In genomic region chr11:68549789-68550484, GRCh38 we compare ENCODE assay signal across 11 cellular contexts.
A peak's percentile ranks its signal among the peaks of the same experiment; 100 is the strongest.
DNase-seq lines count a peak whose midpoint lies in the region; ATAC-seq and TF ChIP-seq lines count a peak whose summit lies in the region.
"Had no signal": no experiment of that assay in that cellular context is flagged by ENCODE, and none has a peak within 500 bp of the region (broad histone marks: within the 10 kb centered on the region; RNA-seq: fewer than 3 reads in every experiment).

No MANE protein-coding gene starts in this region.

- peak overlapping the region; percentile 38 to 85 (median 60) for H3K27ac Mint-ChIP-seq in naive B cell

- H3K9me3 Mint-ChIP-seq in naive B cell, result no peaks in the 10 kb centered on the region

- no peaks in the 10 kb centered on the region for H3K9me3 ChIP-seq in right atrium auricular region
- H3K9me3 ChIP-seq: body of pancreas had no signal

- H3K27ac ChIP-seq in right atrium auricular region, result peak overlapping the region; percentile 27 to 37

- in situ Hi-C loops in astrocyte of the cerebellum (cut with HindIII; ENCODE audit: low sequenced_read_pairs), result no loop called here

- H3K4me1 ChIP-seq in right atrium auricular region, result peaks cover 0 to 58% of the 10 kb centered on the region in 2 donors

- peaks cover 30 to 41% (median 37%) of the 10 kb centered on the region in 3 donors for H3K4me1 Mint-ChIP-seq in naive B cell

- TF ChIP-seq CTCF in right atrium auricular region (IDR thresholded peaks at IDR 0.05) (no peak), astrocyte of the cerebellum (IDR thresholded peaks at IDR 0.05; ENCODE audit: low read depth, low read length, missing control alignments) (no peak)

- no peak overlapping the region for H3K4me3 ChIP-seq in right atrium auricular region
- H3K4me3 ChIP-seq in astrocyte of the cerebellum (ENCODE audit: low read depth, low read length), result no peak overlapping the region
- H3K4me3 ChIP-seq: body of pancreas had no signal

- no peaks in the 10 kb centered on the region for H3K27me3 Mint-ChIP-seq in naive B cell

- H3K36me3 ChIP-seq in right atrium auricular region, result peaks cover 35% of the 10 kb centered on the region

- peak overlapping the region in 3 of 8 donors; percentile 22 to 50 (median 46) for H3K4me3 Mint-ChIP-seq in naive B cell

- DNase-seq in right atrium auricular region (ENCODE audit: low spot score), result no peak
- DNase-seq in left ventricle myocardium superior, result no peak
- DNase-seq in astrocyte of the cerebellum (ENCODE audit: low read depth), result peak; percentile 18
- no peak for DNase-seq in naive B cell
- no peak for DNase-seq in activated effector memory CD4-positive, alpha-beta T cell treated with anti-CD3 and anti-CD28 coated beads, Interleukin-2, amount 50 U/mL, for 16 hours
- no peak for DNase-seq in NCI-H2081 treated with DMSO at 0.1 percent for 48 hours (lab: John Stamatoyannopoulos, UW)
- no peak for DNase-seq in ecto neural progenitor cell (ENCODE audit: low spot score)
- DNase-seq: body of pancreas, NCI-H774, nucleus accumbens had no signal

- H3K27me3 ChIP-seq in right atrium auricular region, result no peaks in the 10 kb centered on the region
- H3K27me3 ChIP-seq: body of pancreas had no signal

- intact Hi-C loops in left ventricle myocardium superior (cut with micrococcal nuclease), result no loop called here

- peaks cover 11 to 46% of the 10 kb centered on the region in 2 donors for H3K36me3 Mint-ChIP-seq in naive B cell

- no peak for ATAC-seq in left ventricle myocardium superior
- no peak for ATAC-seq in naive B cell (ENCODE audit: low read depth in 2 of 2)
- ATAC-seq in HG03139 (IDR thresholded peaks at IDR 0.05; ENCODE audit: unreplicated experiment), result no peak
- ATAC-seq: body of pancreas had no signal
